ENCODE assay signal across 22 cellular contexts in the genomic region with DNA sequence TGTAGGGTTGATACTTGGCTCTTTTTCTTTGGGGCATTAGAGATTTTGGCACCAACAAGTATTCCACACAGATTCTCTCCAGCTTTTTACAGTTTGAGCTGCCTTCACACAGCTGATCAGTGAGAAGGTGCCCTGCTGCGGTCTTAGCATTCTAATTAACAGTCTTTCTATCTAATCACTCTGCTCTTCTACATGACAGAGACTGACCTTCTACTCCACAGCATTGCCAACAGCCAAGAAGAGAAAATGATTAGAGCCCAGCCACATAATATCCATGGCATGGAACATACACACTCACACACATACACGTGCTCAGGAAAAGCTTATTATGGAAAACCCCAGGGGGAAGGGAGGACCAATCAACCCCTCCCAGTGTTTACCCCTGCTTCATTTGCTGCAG.
"Had no signal": no experiment of that assay in that cellular context is flagged by ENCODE, and none has a peak within 500 bp of the region (broad histone marks: within the 10 kb centered on the region; RNA-seq: fewer than 3 reads in every experiment).

No MANE protein-coding gene starts in this region.

- H3K9me3 Mint-ChIP-seq: natural killer cell; stimulated activated naive B cell treated with anti-CD40 and anti-IgM and Interleukin-4, amounts not matched to agents 10 μg/mL and 1 μg/mL and 100 μg/mL, for 72 hours; stimulated activated naive CD8-positive, alpha-beta T cell treated with anti-CD3 and anti-CD28 coated beads, Interleukin-15, Interleukin-2, amounts not matched to agents 100 ng/mL and 50 ng/mL, for 24 hours had no signal

- H3K27ac Mint-ChIP-seq: natural killer cell; progenitor cell of endocrine pancreas; stimulated activated naive B cell treated with anti-CD40 and anti-IgM and Interleukin-4, amounts not matched to agents 10 μg/mL and 1 μg/mL and 100 μg/mL, for 72 hours; stimulated activated naive CD8-positive, alpha-beta T cell treated with anti-CD3 and anti-CD28 coated beads, Interleukin-15, Interleukin-2, amounts not matched to agents 100 ng/mL and 50 ng/mL, for 24 hours had no signal

- H3K4me3 ChIP-seq: coronary artery, esophagus squamous epithelium, heart right ventricle, pancreas, right atrium auricular region, skin epidermis, spleen, suprapubic skin, transverse colon had no signal

- H3K36me3 Mint-ChIP-seq: natural killer cell; stimulated activated naive B cell treated with anti-CD40 and anti-IgM and Interleukin-4, amounts not matched to agents 10 μg/mL and 1 μg/mL and 100 μg/mL, for 72 hours had no signal

- H3K27ac ChIP-seq: coronary artery, esophagus squamous epithelium, heart right ventricle, neutrophil, pancreas, right atrium auricular region, skin epidermis, spleen, suprapubic skin, transverse colon had no signal

- H3K4me3 Mint-ChIP-seq: natural killer cell; stimulated activated naive B cell treated with anti-CD40 and anti-IgM and Interleukin-4, amounts not matched to agents 10 μg/mL and 1 μg/mL and 100 μg/mL, for 72 hours; stimulated activated naive CD8-positive, alpha-beta T cell treated with anti-CD3 and anti-CD28 coated beads, Interleukin-15, Interleukin-2, amounts not matched to agents 100 ng/mL and 50 ng/mL, for 24 hours had no signal

- H3K4me1 Mint-ChIP-seq: natural killer cell; stimulated activated naive B cell treated with anti-CD40 and anti-IgM and Interleukin-4, amounts not matched to agents 10 μg/mL and 1 μg/mL and 100 μg/mL, for 72 hours had no signal

- H3K9me3 ChIP-seq: esophagus squamous epithelium, heart right ventricle, neutrophil, pancreas, right atrium auricular region, spleen, suprapubic skin, transverse colon had no signal

- H3K27me3 Mint-ChIP-seq: stimulated activated naive CD8-positive, alpha-beta T cell treated with anti-CD3 and anti-CD28 coated beads, Interleukin-15, Interleukin-2, amounts not matched to agents 100 ng/mL and 50 ng/mL, for 24 hours had no signal

- H3K27me3 ChIP-seq: esophagus squamous epithelium, heart right ventricle, neutrophil, pancreas, right atrium auricular region, spleen, suprapubic skin, transverse colon had no signal

- DNase-seq: dermis blood vessel endothelial cell; effector memory CD4-positive, alpha-beta T cell; esophagus squamous epithelium; foreskin melanocyte; glutamatergic neuron; heart right ventricle; hippocampal formation; mammary epithelial cell; natural killer cell; pancreas; spleen; stimulated activated CD4-positive, alpha-beta T cell treated with anti-CD3 and anti-CD28 coated beads, Interleukin-4, amount 100 ng/mL, for 4 hours; stimulated activated naive B cell treated with anti-CD40 and anti-IgM and Interleukin-4, amounts not matched to agents 10 μg/mL and 1 μg/mL and 100 μg/mL, for 72 hours; transverse colon had no signal

- ATAC-seq: left lobe of liver; natural killer cell; pancreas; stimulated activated naive B cell treated with anti-CD40 and anti-IgM and Interleukin-4, amounts not matched to agents 10 μg/mL and 1 μg/mL and 100 μg/mL, for 72 hours had no signal

- H3K36me3 ChIP-seq: esophagus squamous epithelium, heart right ventricle, neutrophil, pancreas, right atrium auricular region, spleen, suprapubic skin, transverse colon had no signal

- H3K4me1 ChIP-seq: esophagus squamous epithelium, heart right ventricle, pancreas, spleen, suprapubic skin, transverse colon had no signal
